8 cellular contexts compared by ENCODE assay signal in the genomic region with DNA sequence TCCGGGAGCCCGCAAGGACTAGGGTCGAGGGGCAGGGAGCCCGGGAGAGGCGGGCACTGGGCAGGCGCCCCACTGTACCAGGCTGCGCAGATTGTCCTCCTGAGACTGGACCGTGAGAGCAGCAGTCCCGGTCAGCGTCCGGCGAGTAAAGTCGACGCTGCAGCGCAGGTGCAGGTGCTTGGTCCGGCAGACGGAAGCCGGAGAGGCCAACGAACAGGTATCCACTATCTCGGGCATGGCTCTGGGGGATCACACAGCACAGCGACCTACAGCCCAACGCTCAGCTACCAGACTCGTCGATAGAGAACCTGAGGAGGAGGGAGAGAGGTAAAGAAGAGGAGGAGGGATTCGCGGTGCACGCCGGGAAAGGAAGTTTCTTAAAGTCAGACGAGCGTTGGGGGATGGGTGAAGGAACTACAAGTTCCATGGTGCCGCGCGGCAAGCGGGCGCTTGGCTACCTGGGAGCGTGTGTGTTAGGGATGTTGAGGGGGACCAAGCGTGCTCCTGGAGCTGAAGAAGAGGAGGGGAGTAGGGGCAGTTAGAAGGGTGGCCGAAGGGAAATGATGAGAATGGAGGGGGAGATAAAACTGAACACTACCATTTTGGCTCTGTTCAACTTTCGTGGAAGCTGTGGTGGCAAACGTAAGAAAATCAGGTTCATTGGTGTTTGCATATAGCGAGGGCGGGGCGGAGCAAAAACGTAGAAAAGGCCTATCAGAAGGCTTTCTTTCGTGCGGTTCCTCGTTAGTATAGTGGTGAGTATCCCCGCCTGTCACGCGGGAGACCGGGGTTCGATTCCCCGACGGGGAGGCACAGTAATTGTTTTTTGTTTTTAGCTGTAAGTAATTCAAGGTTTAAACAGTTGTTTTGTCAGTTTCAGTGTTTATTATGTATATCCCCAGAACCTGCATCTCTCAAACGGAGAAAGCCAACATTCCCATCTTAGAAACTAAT. TPM values are rescaled to one million over a fixed set of nuclear protein-coding genes. Genes with fewer than 3 reads are reported as not detected.
DNase-seq lines count a peak whose midpoint lies in the region; ATAC-seq lines count a peak whose summit lies in the region.

A gene (minus strand): TSS at position 305 of the 954 bp plus-strand sequence. CDS start 68 bp downstream, at position 237.

- H3K9me3 Mint-ChIP-seq in activated CD4-positive, alpha-beta T cell treated with anti-CD3 and anti-CD28 coated beads, Interleukin-2, amount 10 ng/mL, durations not matched to agents 24 days and 14 days: no peaks in the 10 kb centered on the region

- intact Hi-C loops in activated CD4-positive, alpha-beta T cell treated with anti-CD3 and anti-CD28 coated beads, Interleukin-2, amount 10 ng/mL, durations not matched to agents 24 days and 14 days (cut with micrococcal nuclease): loop anchor here (1.0 to 5.0 kb wide), 8 partner anchors 12 to 872 kb away; a partner anchor contains a TSS

- peak; percentile 83 for ATAC-seq in GM19351 (IDR thresholded peaks at IDR 0.05; ENCODE audit: unreplicated experiment)
- ATAC-seq in HG03520 (IDR thresholded peaks at IDR 0.05; ENCODE audit: unreplicated experiment): peak; percentile 87

- peaks cover 6% of the 10 kb centered on the region for H3K4me1 Mint-ChIP-seq in activated CD4-positive, alpha-beta T cell treated with anti-CD3 and anti-CD28 coated beads, Interleukin-2, amount 10 ng/mL, durations not matched to agents 24 days and 14 days

- DNase-seq in C1 segment of cervical spinal cord (lab: John Stamatoyannopoulos, UW) (peak; percentile 79 to 99 (median 96)), NCI-H526 treated with DMSO at 0.1 percent for 48 hours (lab: John Stamatoyannopoulos, UW) (peak; percentile 98), dedifferentiated amniotic fluid mesenchymal stem cell (ENCODE audit: extremely low spot score) (peak; percentile 97), left kidney (ENCODE audit: low read depth, low spot score) (peak; percentile 100)
- DNase-seq in activated CD4-positive, alpha-beta T cell treated with anti-CD3 and anti-CD28 coated beads, Interleukin-2, amount 10 ng/mL, durations not matched to agents 24 days and 14 days: peak; percentile 98
- DNase-seq in stimulated activated CD4-positive, alpha-beta T cell treated with anti-CD3 and anti-CD28 coated beads, Interleukin-2, amount 100 ng/mL, for 24 hours: peak; percentile 94 to 96

- no peak within 1 kb of the TSS for H3K4me3 Mint-ChIP-seq in activated CD4-positive, alpha-beta T cell treated with anti-CD3 and anti-CD28 coated beads, Interleukin-2, amount 10 ng/mL, durations not matched to agents 24 days and 14 days

- H3K27ac Mint-ChIP-seq in activated CD4-positive, alpha-beta T cell treated with anti-CD3 and anti-CD28 coated beads, Interleukin-2, amount 10 ng/mL, durations not matched to agents 24 days and 14 days: no peak within 1 kb of the TSS

- H3K36me3 Mint-ChIP-seq in activated CD4-positive, alpha-beta T cell treated with anti-CD3 and anti-CD28 coated beads, Interleukin-2, amount 10 ng/mL, durations not matched to agents 24 days and 14 days (ENCODE audit: low read depth): peaks cover 2% of the 10 kb centered on the region

- H3K27me3 Mint-ChIP-seq in activated CD4-positive, alpha-beta T cell treated with anti-CD3 and anti-CD28 coated beads, Interleukin-2, amount 10 ng/mL, durations not matched to agents 24 days and 14 days: no peaks in the 10 kb centered on the region

RNA-seq across cellular contexts. Expression of the gene that starts here (rescaled TPM):
- total RNA-seq in activated CD4-positive, alpha-beta T cell treated with anti-CD3 and anti-CD28 coated beads, Interleukin-2, amount 10 ng/mL, durations not matched to agents 24 days and 14 days: 63.4 and 64.1 TPM in 2 replicates

Comparison
In these comparisons a context has a peak if more than half of its experiments do, and no peak if none do; other contexts are left out.
1. Peak in every context shown above with its lines: DNase-seq and ATAC-seq.